19 cellular contexts compared by ENCODE assay signal in the genomic region with DNA sequence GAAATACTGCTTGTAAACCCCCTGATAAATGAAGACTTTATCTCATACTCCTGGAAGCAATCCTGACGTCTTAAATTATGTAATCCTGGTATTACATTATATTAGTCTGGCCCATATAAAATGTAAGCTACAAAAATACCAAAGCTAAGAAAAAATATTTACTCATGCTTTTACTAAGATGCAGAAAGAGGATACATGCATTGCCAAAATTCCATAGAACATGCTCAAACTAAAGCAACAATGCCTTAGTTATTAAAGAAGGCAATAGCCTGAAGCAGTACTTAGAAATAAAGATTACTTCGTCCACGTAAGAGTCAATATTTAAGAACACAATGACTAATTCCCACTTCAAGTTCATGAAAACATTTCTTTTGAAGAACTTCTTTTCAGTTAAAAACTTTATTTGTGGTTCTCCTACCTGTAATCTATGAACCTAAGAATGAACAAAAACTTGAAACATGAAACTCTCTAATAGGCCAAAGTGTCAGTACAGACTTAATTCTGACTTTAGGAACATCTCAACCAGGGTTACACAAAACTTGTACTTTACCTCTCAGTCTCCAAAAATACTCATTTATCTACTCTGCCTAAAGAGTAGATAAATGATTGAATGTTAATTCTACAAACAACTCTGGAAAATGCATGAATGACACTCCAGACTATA.
DNase-seq lines count a peak whose midpoint lies in the region; ATAC-seq and TF ChIP-seq lines count a peak whose summit lies in the region.
"Had no signal": no experiment of that assay in that cellular context is flagged by ENCODE, and none has a peak within 500 bp of the region (broad histone marks: within the 10 kb centered on the region; RNA-seq: fewer than 3 reads in every experiment).

No MANE protein-coding gene starts in this region.

- H3K27ac ChIP-seq in ACC112 (ENCODE audit: low read depth, low read length) (peak overlapping the region; percentile 54), tibial nerve (no peak overlapping the region), ovary (peak overlapping the region in 1 of 2 donors; percentile 27)
- H3K27ac ChIP-seq: spleen had no signal

- intact Hi-C loops in ovary (cut with DNase I) = no loop called here

- CTCF ChIA-PET in activated naive CD4-positive, alpha-beta T cell treated with anti-CD3 and anti-CD28 coated beads, Interleukin-2, amount 10 ng/mL, durations not matched to agents 7 days and 5 days (lab: Charles Lee) = interaction anchor here (1.3 to 3.7 kb wide), 3 partner anchors 99 to 351 kb away, joined by 3 to 15 read pairs (median 5); no protein-coding TSS in a partner anchor

- H3K27ac Mint-ChIP-seq in osteocyte (ENCODE audit: unreplicated experiment) = peak overlapping the region; percentile 69
- no peak overlapping the region for H3K27ac Mint-ChIP-seq in activated naive CD4-positive, alpha-beta T cell treated with anti-CD3 and anti-CD28 coated beads, Interleukin-2, amount 10 ng/mL, durations not matched to agents 7 days and 5 days
- H3K27ac Mint-ChIP-seq: stimulated activated memory B cell treated with anti-CD40 and anti-IgM and Interleukin-4, amounts not matched to agents 10 μg/mL and 1 μg/mL and 100 μg/mL, for 72 hours had no signal

- H3K79me2 ChIP-seq in ACC112 (ENCODE audit: control insufficient read depth, insufficient read depth, low read length, unreplicated experiment) = no peaks in the 10 kb centered on the region

- TF ChIP-seq CTCF in epithelial cell of esophagus (IDR thresholded peaks at IDR 0.05; ENCODE audit: insufficient read depth, low read depth, low read length, missing control alignments) (no peak), osteocyte (IDR thresholded peaks at IDR 0.05) (no peak), tibial nerve (IDR thresholded peaks at IDR 0.05) (no peak), ovary (IDR thresholded peaks at IDR 0.05) (no peak)

- H3K36me3 ChIP-seq in ACC112 (ENCODE audit: insufficient read depth, low read length) (no peaks in the 10 kb centered on the region), tibial nerve (peaks cover 0 to 5% (median 0%) of the 10 kb centered on the region in 3 donors), ovary (no peaks in the 10 kb centered on the region)

- no peak for TF ChIP-seq POLR2A in tibial nerve (IDR thresholded peaks at IDR 0.05)
- TF ChIP-seq POLR2A in ovary (IDR thresholded peaks at IDR 0.05) = no peak

- H3K9me3 ChIP-seq in tibial nerve = no peaks in the 10 kb centered on the region
- H3K9me3 ChIP-seq in ovary = no peaks in the 10 kb centered on the region
- H3K9me3 ChIP-seq: SK-N-SH, spleen had no signal

- H3K36me3 Mint-ChIP-seq in osteocyte (ENCODE audit: unreplicated experiment) = peaks cover 8% of the 10 kb centered on the region
- H3K36me3 Mint-ChIP-seq in activated naive CD4-positive, alpha-beta T cell treated with anti-CD3 and anti-CD28 coated beads, Interleukin-2, amount 10 ng/mL, durations not matched to agents 7 days and 5 days = peaks cover 13% of the 10 kb centered on the region

- no peaks in the 10 kb centered on the region for H3K27me3 ChIP-seq in ACC112 (ENCODE audit: insufficient read depth, low read length)
- H3K27me3 ChIP-seq in tibial nerve = no peaks in the 10 kb centered on the region
- no peaks in the 10 kb centered on the region for H3K27me3 ChIP-seq in ovary
- H3K27me3 ChIP-seq: spleen had no signal

- H3K4me1 Mint-ChIP-seq in osteocyte (ENCODE audit: unreplicated experiment) = peaks cover 80% of the 10 kb centered on the region
- peaks cover 2% of the 10 kb centered on the region for H3K4me1 Mint-ChIP-seq in activated naive CD4-positive, alpha-beta T cell treated with anti-CD3 and anti-CD28 coated beads, Interleukin-2, amount 10 ng/mL, durations not matched to agents 7 days and 5 days

- no peak overlapping the region for H2AFZ ChIP-seq in ACC112 (ENCODE audit: low read length, unreplicated experiment)

- WGBS in tibial nerve, 2 donors = 45 to 56% methylated on average over 3 of the region's 3 CpGs
- 26 to 43% (median 32%) methylated on average over 3 of the region's 3 CpGs for WGBS in ovary, 3 donors

- no peak overlapping the region for H3K4me3 ChIP-seq in ACC112 (ENCODE audit: low read depth, low read length)
- H3K4me3 ChIP-seq in epithelial cell of esophagus (ENCODE audit: low read length) = no peak overlapping the region
- H3K4me3 ChIP-seq in tibial nerve = no peak overlapping the region
- H3K4me3 ChIP-seq in ovary = no peak overlapping the region
- H3K4me3 ChIP-seq: spleen had no signal

- ATAC-seq in HG02870 (IDR thresholded peaks at IDR 0.05; ENCODE audit: unreplicated experiment) = peak; percentile 50
- ATAC-seq: left cardiac atrium; stimulated activated memory B cell treated with anti-CD40 and anti-IgM and Interleukin-4, amounts not matched to agents 10 μg/mL and 1 μg/mL and 100 μg/mL, for 72 hours had no signal

- no peaks in the 10 kb centered on the region for H3K27me3 Mint-ChIP-seq in osteocyte (ENCODE audit: unreplicated experiment)
- no peaks in the 10 kb centered on the region for H3K27me3 Mint-ChIP-seq in activated naive CD4-positive, alpha-beta T cell treated with anti-CD3 and anti-CD28 coated beads, Interleukin-2, amount 10 ng/mL, durations not matched to agents 7 days and 5 days
- H3K27me3 Mint-ChIP-seq: brain; stimulated activated memory B cell treated with anti-CD40 and anti-IgM and Interleukin-4, amounts not matched to agents 10 μg/mL and 1 μg/mL and 100 μg/mL, for 72 hours had no signal

- peak; percentile 80 for DNase-seq in epithelial cell of esophagus (ENCODE audit: low read depth)
- DNase-seq in osteocyte (ENCODE audit: extremely low spot score, unreplicated experiment) = no peak
- DNase-seq in activated naive CD4-positive, alpha-beta T cell treated with anti-CD3 and anti-CD28 coated beads, Interleukin-2, amount 10 ng/mL, durations not matched to agents 7 days and 5 days = no peak
- no peak for DNase-seq in tibial nerve (ENCODE audit: low spot score in 2 of 2)
- no peak for DNase-seq in ovary
- DNase-seq in NCI-H226 = no peak
- DNase-seq: activated CD4-positive, alpha-beta T cell treated with anti-CD3 and anti-CD28 coated beads for 4 hours; activated naive CD4-positive, alpha-beta T cell treated with anti-CD3 and anti-CD28 coated beads, Interleukin-2, amount 50 U/mL, for 16 hours; left cardiac atrium; NCI-H2029; NCI-H524; posterior cingulate gyrus; SK-N-SH; spleen; T1000 had no signal

- no peak for TF ChIP-seq EP300 in tibial nerve (IDR thresholded peaks at IDR 0.05)
- TF ChIP-seq EP300 in ovary (IDR thresholded peaks at IDR 0.05) = no peak

- H3K4me1 ChIP-seq in ACC112 (ENCODE audit: control insufficient read depth, insufficient read depth, low read length, unreplicated experiment) (peaks cover 21% of the 10 kb centered on the region), tibial nerve (peaks cover 0 to 30% (median 12%) of the 10 kb centered on the region in 4 donors), ovary (ENCODE audit: insufficient read depth) (peaks cover 5% of the 10 kb centered on the region)

- no peak overlapping the region for H3K4me3 Mint-ChIP-seq in osteocyte (ENCODE audit: unreplicated experiment)
- H3K4me3 Mint-ChIP-seq in activated naive CD4-positive, alpha-beta T cell treated with anti-CD3 and anti-CD28 coated beads, Interleukin-2, amount 10 ng/mL, durations not matched to agents 7 days and 5 days = no peak overlapping the region
- H3K4me3 Mint-ChIP-seq: brain; stimulated activated memory B cell treated with anti-CD40 and anti-IgM and Interleukin-4, amounts not matched to agents 10 μg/mL and 1 μg/mL and 100 μg/mL, for 72 hours had no signal

- H3K9me3 Mint-ChIP-seq in osteocyte (ENCODE audit: unreplicated experiment) = no peaks in the 10 kb centered on the region
- no peaks in the 10 kb centered on the region for H3K9me3 Mint-ChIP-seq in activated naive CD4-positive, alpha-beta T cell treated with anti-CD3 and anti-CD28 coated beads, Interleukin-2, amount 10 ng/mL, durations not matched to agents 7 days and 5 days
- H3K9me3 Mint-ChIP-seq: brain; stimulated activated memory B cell treated with anti-CD40 and anti-IgM and Interleukin-4, amounts not matched to agents 10 μg/mL and 1 μg/mL and 100 μg/mL, for 72 hours had no signal
